In genomic region chr12:6230321-6231110, GRCh38 we compare ENCODE assay signal across 1 cellular context.
TF ChIP-seq lines count a peak whose summit lies in the region.

No MANE protein-coding gene starts in this region.

TF ChIP-seq in HepG2, 621 proteins besides CTCF, POLR2A, EP300 and RAD21 (continued from another document and continues in another):
- TF ChIP-seq ZNF503 (CRISPR knock-in tag; IDR thresholded peaks at IDR 0.05): no peak
- TF ChIP-seq ZNF460 (CRISPR knock-in tag; IDR thresholded peaks at IDR 0.05; ENCODE audit: borderline replicate concordance): no peak
- TF ChIP-seq ZNF354B (CRISPR knock-in tag; IDR thresholded peaks at IDR 0.05): no peak
- TF ChIP-seq RBFOX2 (IDR thresholded peaks at IDR 0.05; ENCODE audit: low read depth, low read length): no peak
- no peak for TF ChIP-seq ARID2 (CRISPR knock-in tag; IDR thresholded peaks at IDR 0.05; ENCODE audit: borderline replicate concordance)
- TF ChIP-seq GLI4 (CRISPR knock-in tag; IDR thresholded peaks at IDR 0.05; ENCODE audit: borderline replicate concordance): no peak
- TF ChIP-seq ZNF160 (CRISPR knock-in tag; IDR thresholded peaks at IDR 0.05): no peak
- TF ChIP-seq RARG (CRISPR knock-in tag; IDR thresholded peaks at IDR 0.05; ENCODE audit: low read depth): no peak
- no peak for TF ChIP-seq FLYWCH1 (CRISPR knock-in tag; IDR thresholded peaks at IDR 0.05)
- TF ChIP-seq GZF1 (CRISPR knock-in tag; IDR thresholded peaks at IDR 0.05): no peak
- TF ChIP-seq TOE1 (CRISPR knock-in tag; IDR thresholded peaks at IDR 0.05): no peak
- TF ChIP-seq EED (CRISPR knock-in tag; IDR thresholded peaks at IDR 0.05): no peak
- peak; percentile 44; the same call in 1 of the 2 replicates for TF ChIP-seq FOXK1 (CRISPR knock-in tag; IDR thresholded peaks at IDR 0.05; ENCODE audit: borderline replicate concordance, low read depth)
- TF ChIP-seq ZNF44 (CRISPR knock-in tag; IDR thresholded peaks at IDR 0.05): no peak
- TF ChIP-seq ZBTB26 (CRISPR knock-in tag; IDR thresholded peaks at IDR 0.05; ENCODE audit: borderline replicate concordance): peak; percentile 58; the same call in 1 of the 2 replicates
- peak; percentile 96 for TF ChIP-seq HNRNPL (IDR thresholded peaks at IDR 0.05; ENCODE audit: low read depth, low read length)
- no peak for TF ChIP-seq KDM5A (IDR thresholded peaks at IDR 0.05; ENCODE audit: borderline replicate concordance, low read length)
- TF ChIP-seq MTA1 (CRISPR knock-in tag; IDR thresholded peaks at IDR 0.05; ENCODE audit: borderline replicate concordance): peak; percentile 27; the same call in 1 of the 2 replicates
- TF ChIP-seq PHF5A (CRISPR knock-in tag; IDR thresholded peaks at IDR 0.05; ENCODE audit: low read depth, unreplicated experiment): no peak
- no peak for TF ChIP-seq ZNF598 (CRISPR knock-in tag; IDR thresholded peaks at IDR 0.05; ENCODE audit: borderline replicate concordance)
- 0 out of 2 replicates have a peak, but pooled peaks have one; percentile 40 for TF ChIP-seq KLF6 (CRISPR knock-in tag; IDR thresholded peaks at IDR 0.05)
- TF ChIP-seq MTERF4 (CRISPR knock-in tag; IDR thresholded peaks at IDR 0.05): no peak
- TF ChIP-seq JUN (CRISPR knock-in tag; IDR thresholded peaks at IDR 0.05): no peak
- no peak for TF ChIP-seq ZC3H4 (CRISPR knock-in tag; IDR thresholded peaks at IDR 0.05; ENCODE audit: borderline replicate concordance)
- no peak for TF ChIP-seq ZKSCAN5 (CRISPR knock-in tag; IDR thresholded peaks at IDR 0.05)
- TF ChIP-seq, protein P1, sequence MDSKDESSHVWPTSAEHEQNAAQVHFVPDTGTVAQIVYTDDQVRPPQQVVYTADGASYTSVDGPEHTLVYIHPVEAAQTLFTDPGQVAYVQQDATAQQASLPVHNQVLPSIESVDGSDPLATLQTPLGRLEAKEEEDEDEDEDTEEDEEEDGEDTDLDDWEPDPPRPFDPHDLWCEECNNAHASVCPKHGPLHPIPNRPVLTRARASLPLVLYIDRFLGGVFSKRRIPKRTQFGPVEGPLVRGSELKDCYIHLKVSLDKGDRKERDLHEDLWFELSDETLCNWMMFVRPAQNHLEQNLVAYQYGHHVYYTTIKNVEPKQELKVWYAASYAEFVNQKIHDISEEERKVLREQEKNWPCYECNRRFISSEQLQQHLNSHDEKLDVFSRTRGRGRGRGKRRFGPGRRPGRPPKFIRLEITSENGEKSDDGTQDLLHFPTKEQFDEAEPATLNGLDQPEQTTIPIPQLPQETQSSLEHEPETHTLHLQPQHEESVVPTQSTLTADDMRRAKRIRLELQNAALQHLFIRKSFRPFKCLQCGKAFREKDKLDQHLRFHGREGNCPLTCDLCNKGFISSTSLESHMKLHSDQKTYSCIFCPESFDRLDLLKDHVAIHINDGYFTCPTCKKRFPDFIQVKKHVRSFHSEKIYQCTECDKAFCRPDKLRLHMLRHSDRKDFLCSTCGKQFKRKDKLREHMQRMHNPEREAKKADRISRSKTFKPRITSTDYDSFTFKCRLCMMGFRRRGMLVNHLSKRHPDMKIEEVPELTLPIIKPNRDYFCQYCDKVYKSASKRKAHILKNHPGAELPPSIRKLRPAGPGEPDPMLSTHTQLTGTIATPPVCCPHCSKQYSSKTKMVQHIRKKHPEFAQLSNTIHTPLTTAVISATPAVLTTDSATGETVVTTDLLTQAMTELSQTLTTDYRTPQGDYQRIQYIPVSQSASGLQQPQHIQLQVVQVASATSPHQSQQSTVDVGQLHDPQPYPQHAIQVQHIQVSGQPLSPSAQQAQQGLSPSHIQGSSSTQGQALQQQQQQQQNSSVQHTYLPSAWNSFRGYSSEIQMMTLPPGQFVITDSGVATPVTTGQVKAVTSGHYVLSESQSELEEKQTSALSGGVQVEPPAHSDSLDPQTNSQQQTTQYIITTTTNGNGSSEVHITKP (CRISPR knock-in tag; IDR thresholded peaks at IDR 0.05; ENCODE audit: low read depth): peak; percentile 78; the same call in 1 of the 2 replicates
- TF ChIP-seq TEAD3 (CRISPR knock-in tag; optimal IDR thresholded peaks at IDR 0.05; ENCODE audit: borderline replicate concordance): peak; percentile 85
- TF ChIP-seq ATF7-NPFF (CRISPR knock-in tag; IDR thresholded peaks at IDR 0.05; ENCODE audit: low read depth): 0 out of 2 replicates have a peak, but pooled peaks have one; percentile 25
- TF ChIP-seq, protein P2, sequence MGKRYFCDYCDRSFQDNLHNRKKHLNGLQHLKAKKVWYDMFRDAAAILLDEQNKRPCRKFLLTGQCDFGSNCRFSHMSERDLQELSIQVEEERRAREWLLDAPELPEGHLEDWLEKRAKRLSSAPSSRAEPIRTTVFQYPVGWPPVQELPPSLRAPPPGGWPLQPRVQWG (CRISPR knock-in tag; IDR thresholded peaks at IDR 0.05; ENCODE audit: borderline replicate concordance, low read depth): no peak
- no peak for TF ChIP-seq DNMT1 (CRISPR knock-in tag; IDR thresholded peaks at IDR 0.05)
- no peak for TF ChIP-seq MAFF (IDR thresholded peaks at IDR 0.05; ENCODE audit: low read depth, low read length)
- TF ChIP-seq YEATS2 (CRISPR knock-in tag; IDR thresholded peaks at IDR 0.05; ENCODE audit: borderline replicate concordance): peak; percentile 47; the same call in 1 of the 2 replicates
- peak; percentile 31 to 52; a peak in 3 of 4 replicates for TF ChIP-seq NR2F1 (CRISPR knock-in tag; IDR thresholded peaks at IDR 0.05)
- no peak for TF ChIP-seq ZNF704 (CRISPR knock-in tag; IDR thresholded peaks at IDR 0.05; ENCODE audit: borderline replicate concordance)
- TF ChIP-seq, protein P3, sequence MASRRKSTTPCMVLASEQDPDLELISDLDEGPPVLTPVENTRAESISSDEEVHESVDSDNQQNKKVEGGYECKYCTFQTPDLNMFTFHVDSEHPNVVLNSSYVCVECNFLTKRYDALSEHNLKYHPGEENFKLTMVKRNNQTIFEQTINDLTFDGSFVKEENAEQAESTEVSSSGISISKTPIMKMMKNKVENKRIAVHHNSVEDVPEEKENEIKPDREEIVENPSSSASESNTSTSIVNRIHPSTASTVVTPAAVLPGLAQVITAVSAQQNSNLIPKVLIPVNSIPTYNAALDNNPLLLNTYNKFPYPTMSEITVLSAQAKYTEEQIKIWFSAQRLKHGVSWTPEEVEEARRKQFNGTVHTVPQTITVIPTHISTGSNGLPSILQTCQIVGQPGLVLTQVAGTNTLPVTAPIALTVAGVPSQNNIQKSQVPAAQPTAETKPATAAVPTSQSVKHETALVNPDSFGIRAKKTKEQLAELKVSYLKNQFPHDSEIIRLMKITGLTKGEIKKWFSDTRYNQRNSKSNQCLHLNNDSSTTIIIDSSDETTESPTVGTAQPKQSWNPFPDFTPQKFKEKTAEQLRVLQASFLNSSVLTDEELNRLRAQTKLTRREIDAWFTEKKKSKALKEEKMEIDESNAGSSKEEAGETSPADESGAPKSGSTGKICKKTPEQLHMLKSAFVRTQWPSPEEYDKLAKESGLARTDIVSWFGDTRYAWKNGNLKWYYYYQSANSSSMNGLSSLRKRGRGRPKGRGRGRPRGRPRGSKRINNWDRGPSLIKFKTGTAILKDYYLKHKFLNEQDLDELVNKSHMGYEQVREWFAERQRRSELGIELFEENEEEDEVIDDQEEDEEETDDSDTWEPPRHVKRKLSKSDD (CRISPR knock-in tag; IDR thresholded peaks at IDR 0.05; ENCODE audit: low read depth): peak; percentile 22; the same call in 1 of the 2 replicates
- TF ChIP-seq HHEX (CRISPR knock-in tag; IDR thresholded peaks at IDR 0.05): no peak
- 0 out of 2 replicates have a peak, but pooled peaks have one; percentile 39 for TF ChIP-seq NRL (CRISPR knock-in tag; IDR thresholded peaks at IDR 0.05; ENCODE audit: borderline replicate concordance)
- TF ChIP-seq ZSCAN21 (CRISPR knock-in tag; IDR thresholded peaks at IDR 0.05; ENCODE audit: borderline replicate concordance): no peak
- TF ChIP-seq PCBP1 (IDR thresholded peaks at IDR 0.05; ENCODE audit: borderline replicate concordance, low read depth, low read length): no peak
- TF ChIP-seq ARNT2 (CRISPR knock-in tag; IDR thresholded peaks at IDR 0.05; ENCODE audit: low read depth): peak; percentile 63; the same call in 1 of the 2 replicates
- peak; percentile 95 for TF ChIP-seq SOX13 (IDR thresholded peaks at IDR 0.05)
- TF ChIP-seq SOX13 (CRISPR knock-in tag; conservative IDR thresholded peaks at IDR 0.05 in 1 of 2, IDR thresholded peaks at IDR 0.05 in 1 of 2): peak in 1 of 2 experiments; percentile 99; a peak in 2 of 4 replicates
- peak; percentile 38 for TF ChIP-seq ZNF768 (CRISPR knock-in tag; IDR thresholded peaks at IDR 0.05)
- peak; percentile 74 for TF ChIP-seq HDAC2 (CRISPR knock-in tag; IDR thresholded peaks at IDR 0.05)
- no peak for TF ChIP-seq RFX5 (IDR thresholded peaks at IDR 0.05; ENCODE audit: low read depth, low read length)
- TF ChIP-seq KLF11 (CRISPR knock-in tag; IDR thresholded peaks at IDR 0.05): no peak
- no peak for TF ChIP-seq MYNN (CRISPR knock-in tag; IDR thresholded peaks at IDR 0.05; ENCODE audit: low read depth)
- TF ChIP-seq ZNF180 (CRISPR knock-in tag; IDR thresholded peaks at IDR 0.05; ENCODE audit: borderline replicate concordance, low read depth): no peak
- TF ChIP-seq ZNF510 (CRISPR knock-in tag; IDR thresholded peaks at IDR 0.05; ENCODE audit: low read depth): no peak
- no peak for TF ChIP-seq SATB2 (CRISPR knock-in tag; IDR thresholded peaks at IDR 0.05)
- no peak for TF ChIP-seq ZBTB2 (CRISPR knock-in tag; IDR thresholded peaks at IDR 0.05; ENCODE audit: low read depth)
- no peak for TF ChIP-seq ARID3A (IDR thresholded peaks at IDR 0.05; ENCODE audit: low read depth, low read length)
- peak; percentile 79 for TF ChIP-seq PPARG (CRISPR knock-in tag; conservative IDR thresholded peaks at IDR 0.05)
- TF ChIP-seq CENPX (CRISPR knock-in tag; IDR thresholded peaks at IDR 0.05): no peak
